1 cellular context compared by ENCODE assay signal in genomic region chr6:117615981-117616961, GRCh38.
TF ChIP-seq lines count a peak whose summit lies in the region.

No MANE protein-coding gene starts in this region.

TF ChIP-seq in GM23338, 12 proteins besides CTCF, POLR2A, EP300 and RAD21 (continued from another document):
- TF ChIP-seq, protein P1, sequence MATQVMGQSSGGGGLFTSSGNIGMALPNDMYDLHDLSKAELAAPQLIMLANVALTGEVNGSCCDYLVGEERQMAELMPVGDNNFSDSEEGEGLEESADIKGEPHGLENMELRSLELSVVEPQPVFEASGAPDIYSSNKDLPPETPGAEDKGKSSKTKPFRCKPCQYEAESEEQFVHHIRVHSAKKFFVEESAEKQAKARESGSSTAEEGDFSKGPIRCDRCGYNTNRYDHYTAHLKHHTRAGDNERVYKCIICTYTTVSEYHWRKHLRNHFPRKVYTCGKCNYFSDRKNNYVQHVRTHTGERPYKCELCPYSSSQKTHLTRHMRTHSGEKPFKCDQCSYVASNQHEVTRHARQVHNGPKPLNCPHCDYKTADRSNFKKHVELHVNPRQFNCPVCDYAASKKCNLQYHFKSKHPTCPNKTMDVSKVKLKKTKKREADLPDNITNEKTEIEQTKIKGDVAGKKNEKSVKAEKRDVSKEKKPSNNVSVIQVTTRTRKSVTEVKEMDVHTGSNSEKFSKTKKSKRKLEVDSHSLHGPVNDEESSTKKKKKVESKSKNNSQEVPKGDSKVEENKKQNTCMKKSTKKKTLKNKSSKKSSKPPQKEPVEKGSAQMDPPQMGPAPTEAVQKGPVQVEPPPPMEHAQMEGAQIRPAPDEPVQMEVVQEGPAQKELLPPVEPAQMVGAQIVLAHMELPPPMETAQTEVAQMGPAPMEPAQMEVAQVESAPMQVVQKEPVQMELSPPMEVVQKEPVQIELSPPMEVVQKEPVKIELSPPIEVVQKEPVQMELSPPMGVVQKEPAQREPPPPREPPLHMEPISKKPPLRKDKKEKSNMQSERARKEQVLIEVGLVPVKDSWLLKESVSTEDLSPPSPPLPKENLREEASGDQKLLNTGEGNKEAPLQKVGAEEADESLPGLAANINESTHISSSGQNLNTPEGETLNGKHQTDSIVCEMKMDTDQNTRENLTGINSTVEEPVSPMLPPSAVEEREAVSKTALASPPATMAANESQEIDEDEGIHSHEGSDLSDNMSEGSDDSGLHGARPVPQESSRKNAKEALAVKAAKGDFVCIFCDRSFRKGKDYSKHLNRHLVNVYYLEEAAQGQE (IDR thresholded peaks at IDR 0.05; ENCODE audit: unreplicated experiment), result no peak
TF ChIP-seq in GM23338: peak in this region for 1.
